8 cellular contexts compared by ENCODE assay signal in the genomic region with DNA sequence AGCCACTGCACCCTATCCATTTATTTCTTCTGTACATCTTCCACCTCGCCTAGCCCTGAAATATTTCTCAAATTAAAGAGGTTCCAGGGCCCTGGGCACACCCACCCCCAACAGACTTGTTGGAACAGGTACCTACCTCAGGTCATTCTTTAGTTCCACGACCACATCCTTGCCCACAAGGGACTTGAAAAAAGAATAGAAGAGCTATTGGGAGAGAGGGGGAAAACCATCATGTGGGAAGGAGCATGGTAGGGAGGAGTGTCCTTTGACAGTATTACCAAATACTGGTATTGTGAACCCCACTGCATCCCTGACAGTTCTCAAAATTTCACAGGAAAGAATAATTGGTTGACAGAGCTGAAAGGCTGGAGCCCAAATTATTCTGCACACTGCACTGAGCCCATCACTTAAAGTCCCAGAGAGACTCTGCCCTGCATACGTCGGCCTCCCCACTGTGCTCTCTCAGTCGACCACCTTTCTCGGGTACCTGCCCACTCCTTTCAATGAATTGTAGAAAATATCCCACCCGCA. TPM values are rescaled to one million over a fixed set of nuclear protein-coding genes. Genes with fewer than 3 reads are reported as not detected.
A peak's percentile ranks its signal among the peaks of the same experiment; 100 is the strongest.
DNase-seq lines count a peak whose midpoint lies in the region; ATAC-seq and TF ChIP-seq lines count a peak whose summit lies in the region.

No MANE protein-coding gene starts in this region.

- H3K9ac ChIP-seq in H9 (ENCODE audit: extremely low read depth, insufficient read length, low read length) (peak overlapping the region; percentile 90), parathyroid adenoma (peak overlapping the region; percentile 38)

- no peaks in the 10 kb centered on the region for H3K9me3 ChIP-seq in H9 (ENCODE audit: control insufficient read depth, low read depth, low read length)
- H3K9me3 ChIP-seq in RWPE2 (ENCODE audit: severe bottlenecking): no peaks in the 10 kb centered on the region
- no peaks in the 10 kb centered on the region for H3K9me3 ChIP-seq in esophagus squamous epithelium
- H3K9me3 ChIP-seq in parathyroid adenoma (ENCODE audit: control insufficient read depth, low read length): no peaks in the 10 kb centered on the region

- H3K23me2 ChIP-seq in H9 (ENCODE audit: insufficient read length, low read depth, low read length, poor library complexity, severe bottlenecking): peaks cover 7% of the 10 kb centered on the region

- ATAC-seq in RWPE2 (ENCODE audit: low read depth): peak; percentile 15; the same call in 2 of the 3 replicates
- no peak for ATAC-seq in GM21360 (IDR thresholded peaks at IDR 0.05; ENCODE audit: unreplicated experiment)

- no peaks in the 10 kb centered on the region for H3K27me3 Mint-ChIP-seq in H9 (ENCODE audit: low read depth)

- H3K14ac ChIP-seq in H9 (ENCODE audit: insufficient read depth, low read length): peak overlapping the region; percentile 49; the same call in 1 of the 2 replicates

- no peak overlapping the region for H2AK5ac ChIP-seq in H9 (ENCODE audit: insufficient read length, low read length)

- H3K9me3 Mint-ChIP-seq in H9: no peaks in the 10 kb centered on the region

- peaks cover 10% of the 10 kb centered on the region for H3K79me1 ChIP-seq in H9 (ENCODE audit: insufficient read depth, low read depth, low read length, poor library complexity, severe bottlenecking)

- no peak overlapping the region for H3K23ac ChIP-seq in H9 (ENCODE audit: insufficient read length, low read depth, low read length)

- TF ChIP-seq POLR2A in esophagus squamous epithelium (IDR thresholded peaks at IDR 0.05): no peak

- no CpG with 5 or more reads among the region's 7 CpGs for WGBS in H9 (ENCODE audit: extremely low coverage, insufficient read length, low lambda C conversion rate)
- 6 to 8% methylated on average over 7 of the region's 7 CpGs for WGBS in esophagus squamous epithelium, 2 donors

- no peak overlapping the region for H2BK15ac ChIP-seq in H9 (ENCODE audit: low read depth, low read length)

- peak overlapping the region; percentile 94 to 98 (median 94) for H3K27ac Mint-ChIP-seq in H9

- H2BK5ac ChIP-seq in H9 (ENCODE audit: insufficient read length, low read length): no peak overlapping the region

- no peak overlapping the region for H2AFZ ChIP-seq in H9 (ENCODE audit: low read length)
- peak overlapping the region; percentile 87 for H2AFZ ChIP-seq in parathyroid adenoma

- H3K36me3 Mint-ChIP-seq in H9 (ENCODE audit: insufficient read depth in 1 of 3, low read depth in 3 of 3): peaks cover 6 to 37% (median 29%) of the 10 kb centered on the region in 3 experiments; a peak in 6 of 7 replicates

- H4K5ac ChIP-seq in H9 (ENCODE audit: insufficient read length, low read depth, low read length): no peak overlapping the region

- H3K27me3 ChIP-seq in H9 (ENCODE audit: insufficient read depth, low read length): no peaks in the 10 kb centered on the region
- H3K27me3 ChIP-seq in RWPE2 (ENCODE audit: insufficient read depth, poor library complexity, severe bottlenecking): no peaks in the 10 kb centered on the region
- no peaks in the 10 kb centered on the region for H3K27me3 ChIP-seq in esophagus squamous epithelium
- H3K27me3 ChIP-seq in parathyroid adenoma (ENCODE audit: control insufficient read depth, insufficient read depth, low read length): no peaks in the 10 kb centered on the region

- peak overlapping the region; percentile 97 for H3K4me3 Mint-ChIP-seq in H9

- H3K4me1 Mint-ChIP-seq in H9: peaks cover 3 to 11% of the 10 kb centered on the region in 2 experiments; a peak in 3 of 4 replicates

- no peak overlapping the region for H2BK120ac ChIP-seq in H9 (ENCODE audit: low read depth, low read length, poor library complexity, severe bottlenecking)

- H2BK12ac ChIP-seq in H9 (ENCODE audit: insufficient read length, low read depth, low read length): no peak overlapping the region

- no peaks in the 10 kb centered on the region for H4K20me1 ChIP-seq in H9 (ENCODE audit: control insufficient read depth, insufficient read depth, insufficient read length)

- no peak overlapping the region for H4K8ac ChIP-seq in H9 (replicated peaks; ENCODE audit: insufficient read length, low read depth, low read length)

- TF ChIP-seq CTCF in H9 (conservative IDR thresholded peaks at IDR 0.05): no peak
- TF ChIP-seq CTCF in RWPE2 (IDR thresholded peaks at IDR 0.05; ENCODE audit: poor library complexity, severe bottlenecking): no peak
- no peak for TF ChIP-seq CTCF in esophagus squamous epithelium (IDR thresholded peaks at IDR 0.05)
- no peak for TF ChIP-seq CTCF in parathyroid adenoma (IDR thresholded peaks at IDR 0.05)

- no peak for DNase-seq in H9
- no peak for DNase-seq in RWPE2 (ENCODE audit: low spot score)
- no peak for DNase-seq in esophagus squamous epithelium (lab: John Stamatoyannopoulos, UW)
- no peak for DNase-seq in NCI-H2107 (lab: John Stamatoyannopoulos, UW)
- DNase-seq in NCI-H1694 treated with DMSO at 0.1 percent for 48 hours (lab: John Stamatoyannopoulos, UW): no peak
- no peak for DNase-seq in H4 (ENCODE audit: low spot score)

- H3K79me2 ChIP-seq in H9 (ENCODE audit: insufficient read depth, low read length) (peaks cover 4% of the 10 kb centered on the region; the same call in 1 of the 2 replicates), parathyroid adenoma (no peaks in the 10 kb centered on the region)

- H3K4me1 ChIP-seq in H9 (ENCODE audit: insufficient read depth, low read length): no peaks in the 10 kb centered on the region
- H3K4me1 ChIP-seq in RWPE2 (ENCODE audit: insufficient read depth, poor library complexity, severe bottlenecking): peaks cover 11% of the 10 kb centered on the region
- peaks cover 7 to 26% (median 16%) of the 10 kb centered on the region in 3 donors for H3K4me1 ChIP-seq in esophagus squamous epithelium
- H3K4me1 ChIP-seq in parathyroid adenoma: peaks cover 4% of the 10 kb centered on the region

- peak overlapping the region; percentile 71 for H3K18ac ChIP-seq in H9 (ENCODE audit: insufficient read length, low read depth, low read length)

- peak overlapping the region; percentile 18 for H3K27ac ChIP-seq in H9 (ENCODE audit: insufficient read length, low read depth, low read length)
- H3K27ac ChIP-seq in RWPE2 (ENCODE audit: poor library complexity, severe bottlenecking): peak overlapping the region; percentile 68
- peak overlapping the region; percentile 85 to 98 (median 94) for H3K27ac ChIP-seq in esophagus squamous epithelium
- peak overlapping the region; percentile 92 for H3K27ac ChIP-seq in parathyroid adenoma

- H3K4me3 ChIP-seq in RWPE2 (ENCODE audit: severe bottlenecking) (peak overlapping the region; percentile 67), esophagus squamous epithelium (peak overlapping the region; percentile 45 to 76 (median 62)), parathyroid adenoma (ENCODE audit: low read depth, low read length) (peak overlapping the region; percentile 94)

- H3T11ph ChIP-seq in H9 (ENCODE audit: low read length): no peak overlapping the region

- no peak overlapping the region for H2BK20ac ChIP-seq in H9 (ENCODE audit: low read depth, low read length, poor library complexity, severe bottlenecking)

- no peak overlapping the region for H4K91ac ChIP-seq in H9 (ENCODE audit: insufficient read length, low read depth, low read length)

- H3K56ac ChIP-seq in H9 (ENCODE audit: insufficient read length, low read depth, low read length): no peak overlapping the region

- H3K4ac ChIP-seq in H9 (ENCODE audit: low read depth, low read length): no peak overlapping the region; the same call in 1 of the 2 replicates

- H3K36me3 ChIP-seq in RWPE2 (ENCODE audit: low read depth): peaks cover 34% of the 10 kb centered on the region
- H3K36me3 ChIP-seq in esophagus squamous epithelium: peaks cover 0 to 29% (median 0%) of the 10 kb centered on the region in 3 donors
- no peaks in the 10 kb centered on the region for H3K36me3 ChIP-seq in parathyroid adenoma (ENCODE audit: control insufficient read depth, insufficient read depth, low read length)

- H3K4me2 ChIP-seq in H9 (ENCODE audit: insufficient read depth, insufficient read length, low read length) (peak overlapping the region; percentile 82), parathyroid adenoma (ENCODE audit: low read length) (peak overlapping the region; percentile 99)

- intact Hi-C loops in esophagus squamous epithelium (cut with DNase I): no loop called here

RNA-seq across cellular contexts. Expression of gene LSM2, which starts 0.8 kb away (rescaled TPM):
- total RNA-seq in H9 (2021) (114 and 123 TPM in 2 replicates), esophagus squamous epithelium (10 to 100 TPM; 27.1 to 70.8 (median 36.6) TPM)
- total RNA-seq in H4 (2014; rRNA removed; shearing (Covaris generic)): 108 and 123 TPM in 2 replicates

RNA-seq across cellular contexts. Expression of gene HSPA1L, which starts 9.1 kb away (rescaled TPM):
- total RNA-seq in H9 (2021) (1.6 and 2.5 TPM in 2 replicates), esophagus squamous epithelium (under 1 TPM; 0.35 to 0.97 (median 0.57) TPM)
- total RNA-seq in H4 (2014; rRNA removed; shearing (Covaris generic)): 0.85 and 1.0 TPM in 2 replicates

RNA-seq across cellular contexts. Expression of gene HSPA1A, which starts 9.3 kb away (rescaled TPM):
- total RNA-seq in H9 (2021) (51.2 and 51.7 TPM in 2 replicates), esophagus squamous epithelium (100 to 1,000 TPM; 158 to 362 (median 223) TPM)
- 29.8 and 31.5 TPM in 2 replicates for total RNA-seq in H4 (2014; rRNA removed; shearing (Covaris generic))

RNA-seq across cellular contexts. Expression of gene VARS1, which starts 10.5 kb away (rescaled TPM):
- total RNA-seq in H9 (2021) (148 and 154 TPM in 2 replicates), esophagus squamous epithelium (10 to 100 TPM; 35.0 to 72.3 (median 45.5) TPM)
- 37.3 and 37.5 TPM in 2 replicates for total RNA-seq in H4 (2014; rRNA removed; shearing (Covaris generic))

RNA-seq across cellular contexts. Expression of gene HSPA1B, which starts 21.5 kb away (rescaled TPM):
- 85.1 and 90.5 TPM in 2 replicates for total RNA-seq in H9 (2021)
- 100 to 1,000 TPM; 209 to 553 (median 252) TPM for total RNA-seq in esophagus squamous epithelium
- 84.4 and 109 TPM in 2 replicates for total RNA-seq in H4 (2014; rRNA removed; shearing (Covaris generic))

Comparison
In these comparisons a context has a peak if more than half of its experiments do, and no peak if none do; other contexts are left out.
1. H3K27ac ChIP-seq: peak in every context shown above with its lines; median percentile 94 in esophagus squamous epithelium; 92 in parathyroid adenoma; 68 in RWPE2; 18 in H9.